ENCODE assay signal across 1 cellular context in the genomic region with DNA sequence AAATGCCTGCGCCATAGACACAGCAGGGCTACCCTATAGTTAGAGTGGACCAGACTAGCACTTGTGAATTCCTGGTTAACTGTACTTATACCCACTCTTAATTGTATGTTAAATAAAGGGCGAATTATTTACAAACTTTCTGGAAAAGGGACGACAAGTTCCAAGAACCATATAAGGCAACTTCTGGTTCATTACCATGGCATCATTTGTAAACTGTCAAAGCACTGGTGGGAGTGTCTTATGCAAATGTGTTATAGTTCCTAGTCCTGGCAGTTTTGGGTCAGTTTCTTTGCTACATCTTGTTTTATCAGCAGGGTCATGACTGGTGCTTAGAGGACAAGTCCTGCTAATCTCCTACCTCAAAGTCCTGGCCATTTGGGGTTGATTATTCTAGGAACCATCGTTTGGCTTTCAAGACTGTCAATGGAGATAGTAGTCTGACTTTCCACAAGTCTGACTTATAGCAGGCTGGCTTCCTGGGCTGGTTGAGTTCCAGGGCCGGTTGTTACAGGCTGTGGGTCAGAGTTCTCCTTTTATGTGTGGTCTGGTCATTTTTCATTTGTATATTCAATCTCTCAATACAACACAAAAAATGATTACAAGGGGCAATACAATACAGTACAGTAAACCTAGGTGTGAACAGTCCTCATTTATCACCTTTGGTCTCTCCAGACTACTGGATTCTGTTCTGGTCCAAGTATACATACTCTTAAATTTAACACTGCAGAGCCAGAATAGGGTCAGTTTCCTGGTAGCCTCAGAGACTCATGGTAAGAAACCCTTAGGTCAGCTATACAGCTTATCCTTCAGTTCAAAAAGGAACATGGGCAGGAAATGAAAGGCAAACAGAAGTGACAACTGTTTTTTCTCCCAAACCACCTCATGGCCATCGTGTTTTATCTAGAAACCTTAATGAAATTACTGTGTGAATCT.
A peak's percentile ranks its signal among the peaks of the same experiment; 100 is the strongest.
TF ChIP-seq lines count a peak whose summit lies in the region.

No MANE protein-coding gene starts in this region.

TF ChIP-seq in K562, 482 proteins besides CTCF, POLR2A, EP300 and RAD21 (continued from another document):
- TF ChIP-seq GTF2F1 (IDR thresholded peaks at IDR 0.05; ENCODE audit: low read depth, low read length) = no peak
- TF ChIP-seq STAT5A (IDR thresholded peaks at IDR 0.05; ENCODE audit: borderline replicate concordance, low read length) = peak; percentile 69; the same call in 1 of the 2 replicates
- peak in 1 of 2 experiments; percentile 94; a peak in 2 of 3 replicates for TF ChIP-seq CBX3 (IDR thresholded peaks at IDR 0.05; ENCODE audit: borderline replicate concordance in 1 of 2, low read length in 2 of 2)
